In the genomic region with DNA sequence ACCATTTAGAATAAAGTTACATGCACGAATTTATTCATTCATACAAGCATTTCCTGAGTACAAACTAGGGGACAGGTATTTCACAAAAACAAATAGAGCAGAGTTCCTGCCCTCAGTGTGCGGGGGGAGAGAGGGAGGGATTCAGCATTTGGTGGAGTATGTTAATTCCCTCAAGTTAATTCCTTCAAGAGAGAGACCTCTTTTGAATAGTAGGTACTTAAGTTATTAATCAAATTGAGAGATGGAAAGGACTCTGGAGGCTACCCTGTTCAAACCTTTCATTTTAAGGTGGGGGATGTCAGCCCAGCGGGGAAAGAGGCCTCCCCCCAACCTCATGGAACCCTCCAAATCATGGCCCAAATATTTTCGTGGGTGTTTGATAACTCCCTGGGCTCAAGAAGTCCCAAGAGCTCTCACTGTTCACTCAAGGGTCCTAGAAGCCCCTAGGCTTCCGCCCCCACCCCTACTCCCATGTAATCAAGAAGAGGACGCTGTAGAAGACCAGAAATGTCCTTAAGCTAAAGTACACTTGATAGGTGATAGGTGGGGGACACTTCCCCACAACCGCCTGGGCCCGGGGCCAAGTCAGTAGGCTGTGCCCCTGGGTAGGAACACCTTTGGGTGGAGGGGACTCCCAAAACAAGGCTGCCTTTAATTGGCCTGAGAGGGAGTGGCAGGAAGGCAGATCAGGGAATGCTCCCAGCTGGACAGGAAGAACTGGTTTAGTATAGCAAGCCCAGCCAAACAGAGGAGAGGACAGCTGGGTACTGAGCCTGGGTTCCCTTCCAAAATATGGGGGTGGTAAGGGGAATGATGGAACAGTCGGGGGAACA, we compare ENCODE assay signal across 10 cellular contexts. TPM values are rescaled to one million over a fixed set of nuclear protein-coding genes. Genes with fewer than 3 reads are reported as not detected.
DNase-seq lines count a peak whose midpoint lies in the region; ATAC-seq, FAIRE-seq and TF ChIP-seq lines count a peak whose summit lies in the region.
"Had no signal": no experiment of that assay in that cellular context is flagged by ENCODE, and none has a peak within 500 bp of the region (broad histone marks: within the 10 kb centered on the region; RNA-seq: fewer than 3 reads in every experiment).

No MANE protein-coding gene starts in this region.

- peak overlapping the region; percentile 96 to 99 for H3K27ac ChIP-seq in kidney (ENCODE audit: low read depth in 2 of 2, low read length in 2 of 2)
- peak overlapping the region; percentile 53 for H3K27ac ChIP-seq in substantia nigra (ENCODE audit: low read depth, low read length, poor library complexity, severe bottlenecking)

- DNase-seq in SIG-M5 treated with dmso at 0.1 percent for 504 hours (lab: John Stamatoyannopoulos, UW; ENCODE audit: unreplicated experiment) (peak; percentile 33), SIG-M5 (lab: John Stamatoyannopoulos, UW) (no peak), kidney (peak; percentile 86), substantia nigra (lab: John Stamatoyannopoulos, UW) (peak in 3 of 49 donors; percentile 8 to 16 (median 14)), NCI-H226 (no peak), GM20000 (ENCODE audit: low spot score) (no peak)
- no peak for DNase-seq in activated naive CD8-positive, alpha-beta T cell treated with anti-CD3 and anti-CD28 coated beads, Interleukin-2, amount 50 U/mL, for 24 hours
- DNase-seq: BE2C; effector memory CD4-positive, alpha-beta T cell had no signal

- peak overlapping the region; percentile 92 to 100 for H3K9ac ChIP-seq in kidney (ENCODE audit: low read length in 2 of 2)

- TF ChIP-seq CTCF in kidney (IDR thresholded peaks at IDR 0.05; ENCODE audit: borderline replicate concordance, extremely low read depth, insufficient read depth) (no peak), GM20000 (IDR thresholded peaks at IDR 0.05; ENCODE audit: extremely low read depth, missing control alignments) (no peak)

- H3K27ac Mint-ChIP-seq in activated naive CD8-positive, alpha-beta T cell treated with anti-CD3 and anti-CD28 coated beads, Interleukin-2, amount 50 U/mL, for 24 hours, result peak overlapping the region; percentile 62

- no peaks in the 10 kb centered on the region for H3K27me3 Mint-ChIP-seq in activated naive CD8-positive, alpha-beta T cell treated with anti-CD3 and anti-CD28 coated beads, Interleukin-2, amount 50 U/mL, for 24 hours

- H3K9me3 ChIP-seq in kidney (ENCODE audit: control insufficient read depth in 1 of 2, low read length in 2 of 2), result no peaks in the 10 kb centered on the region
- H3K9me3 ChIP-seq: BE2C had no signal

- peak overlapping the region; percentile 91 for H3K4me3 Mint-ChIP-seq in activated naive CD8-positive, alpha-beta T cell treated with anti-CD3 and anti-CD28 coated beads, Interleukin-2, amount 50 U/mL, for 24 hours

- H3K36me3 Mint-ChIP-seq in activated naive CD8-positive, alpha-beta T cell treated with anti-CD3 and anti-CD28 coated beads, Interleukin-2, amount 50 U/mL, for 24 hours (ENCODE audit: low read depth), result peaks cover 36% of the 10 kb centered on the region

- H3K9me3 Mint-ChIP-seq in activated naive CD8-positive, alpha-beta T cell treated with anti-CD3 and anti-CD28 coated beads, Interleukin-2, amount 50 U/mL, for 24 hours, result no peaks in the 10 kb centered on the region

- H3K36me3 ChIP-seq in kidney (ENCODE audit: control insufficient read depth in 1 of 2, insufficient read depth in 2 of 2, low read length in 2 of 2), result peaks cover 0 to 9% of the 10 kb centered on the region in 2 donors
- H3K36me3 ChIP-seq: BE2C had no signal

- ATAC-seq in activated naive CD8-positive, alpha-beta T cell treated with anti-CD3 and anti-CD28 coated beads, Interleukin-2, amount 50 U/mL, for 24 hours, result no peak
- no peak for ATAC-seq in GM21737 (IDR thresholded peaks at IDR 0.05; ENCODE audit: unreplicated experiment)

- intact Hi-C loops in kidney (cut with DNase I), result no loop called here

- peaks cover 67% of the 10 kb centered on the region for H3K4me1 Mint-ChIP-seq in activated naive CD8-positive, alpha-beta T cell treated with anti-CD3 and anti-CD28 coated beads, Interleukin-2, amount 50 U/mL, for 24 hours

- H3K4me3 ChIP-seq in kidney (ENCODE audit: low read length in 2 of 2), result peak overlapping the region; percentile 77 to 85

- FAIRE-seq in kidney (lab: Jason Lieb, UNC), result no peak

- H3K4me1 ChIP-seq in kidney (ENCODE audit: control insufficient read depth in 1 of 2, insufficient read depth in 1 of 2, low read depth in 1 of 2, low read length in 2 of 2), result peaks cover 32 to 36% of the 10 kb centered on the region in 2 donors

RNA-seq across cellular contexts. Expression of gene SDC4, which starts 2.9 kb away (rescaled TPM):
- total RNA-seq in kidney, result 397 TPM
- 242 TPM for polyA plus RNA-seq in kidney (ENCODE audit: insufficient read depth, low read depth, low replicate concordance)

RNA-seq across cellular contexts. Expression of gene SYS1, which starts 17.6 kb away (rescaled TPM):
- total RNA-seq in kidney, result 38.7 TPM
- 39.8 TPM for polyA plus RNA-seq in kidney (ENCODE audit: insufficient read depth, low read depth, low replicate concordance)

RNA-seq across cellular contexts. Expression of gene TP53TG5, which starts 32.8 kb away (rescaled TPM):
- not detected for total RNA-seq in kidney
- not detected for polyA plus RNA-seq in kidney (ENCODE audit: insufficient read depth, low read depth, low replicate concordance)

RNA-seq across cellular contexts. Expression of gene MATN4, which starts 37.2 kb away (rescaled TPM):
- 0.19 TPM for total RNA-seq in kidney
- polyA plus RNA-seq in kidney (ENCODE audit: insufficient read depth, low read depth, low replicate concordance), result 0.19 TPM

RNA-seq across cellular contexts. Expression of gene RBPJL, which starts 38.7 kb away (rescaled TPM):
- total RNA-seq in kidney, result not detected
- not detected for polyA plus RNA-seq in kidney (ENCODE audit: insufficient read depth, low read depth, low replicate concordance)

Comparison
In these comparisons a context has a peak if more than half of its experiments do, and no peak if none do; other contexts are left out.
1. DNase-seq: peak in SIG-M5 treated with dmso at 0.1 percent for 504 hours (single experiment) and kidney (single experiment); none in SIG-M5 (single experiment), activated naive CD8-positive, alpha-beta T cell treated with anti-CD3 and anti-CD28 coated beads, Interleukin-2, amount 50 U/mL, for 24 hours (single experiment), NCI-H226 (single experiment) and GM20000 (single experiment).